In genomic region chr7:37916017-37916672, GRCh38 we compare ENCODE assay signal across 8 cellular contexts. TPM values are rescaled to one million over a fixed set of nuclear protein-coding genes. Genes with fewer than 3 reads are reported as not detected.
DNase-seq lines count a peak whose midpoint lies in the region; ATAC-seq and TF ChIP-seq lines count a peak whose summit lies in the region.

No MANE protein-coding gene starts in this region.

- CTCF ChIA-PET in PC-3 (lab: Charles Lee) = interaction anchor here (1.2 to 2.2 kb wide), 2 partner anchors 110 to 154 kb away, joined by 6 to 9 read pairs; no protein-coding TSS in a partner anchor

- no peak overlapping the region for H3K27ac Mint-ChIP-seq in osteocyte (ENCODE audit: unreplicated experiment)

- H3K4me2 ChIP-seq in PC-3 (ENCODE audit: low read length) = peak overlapping the region; percentile 86
- H3K4me2 ChIP-seq in fibroblast of lung (ENCODE audit: extremely low read depth, insufficient read depth, low read length) = peak overlapping the region; percentile 62

- H3K9ac ChIP-seq in PC-3 (ENCODE audit: low read length) (no peak overlapping the region), fibroblast of lung (ENCODE audit: insufficient read depth, low read length) (peak overlapping the region; percentile 12)

- POLR2A ChIA-PET in PC-3 (lab: Charles Lee; ENCODE audit: unreplicated experiment) = no interaction called here

- no peaks in the 10 kb centered on the region for H4K20me1 ChIP-seq in PC-3 (ENCODE audit: low read length)
- no peaks in the 10 kb centered on the region for H4K20me1 ChIP-seq in fibroblast of lung (ENCODE audit: control insufficient read depth, extremely low read depth, insufficient read depth, low read length)

- H3K36me3 ChIP-seq in GM06990 (ENCODE audit: control insufficient read depth, insufficient read depth, low read length) (no peaks in the 10 kb centered on the region), PC-3 (ENCODE audit: low read depth, low read length) (no peaks in the 10 kb centered on the region), fibroblast of lung (ENCODE audit: control insufficient read depth, insufficient read depth, low read length) (no peaks in the 10 kb centered on the region)

- H3F3A ChIP-seq in PC-3 (ENCODE audit: low read length, unreplicated experiment) = no peaks in the 10 kb centered on the region

- H3K4me3 ChIP-seq in GM06990 (replicated peaks; ENCODE audit: low read depth, low read length) (peak overlapping the region; percentile 52), PC-3 (ENCODE audit: low read length) (peak overlapping the region; percentile 68), fibroblast of lung (replicated peaks in 1 of 4; ENCODE audit: control extremely low read depth in 1 of 4, insufficient read depth in 1 of 4, low read depth in 3 of 4, low read length in 4 of 4) (peak overlapping the region; percentile 38 to 60 (median 52))

- H3K9me3 ChIP-seq in PC-3 (ENCODE audit: low read length) = no peaks in the 10 kb centered on the region
- no peaks in the 10 kb centered on the region for H3K9me3 ChIP-seq in fibroblast of lung (ENCODE audit: control insufficient read depth, insufficient read depth, low read depth, low read length)

- H3K27me3 ChIP-seq in GM06990 (replicated peaks; ENCODE audit: control insufficient read depth, insufficient read depth, low read length) = no peaks in the 10 kb centered on the region; the same call in 1 of the 2 replicates
- H3K27me3 ChIP-seq in PC-3 (ENCODE audit: low read length) = no peaks in the 10 kb centered on the region
- H3K27me3 ChIP-seq in fibroblast of lung (ENCODE audit: control insufficient read depth, insufficient read depth, low read length) = peaks cover 11% of the 10 kb centered on the region

- peak; percentile 37 for DNase-seq in GM06990 (ENCODE audit: extremely low read depth, insufficient read length)
- DNase-seq in PC-3 = no peak
- DNase-seq in fibroblast of lung (ENCODE audit: low read depth in 2 of 2) = peak; percentile 2 to 32
- no peak for DNase-seq in osteocyte (ENCODE audit: extremely low spot score, unreplicated experiment)
- no peak for DNase-seq in NCI-H1092 treated with DMSO at 0.1 percent for 48 hours (lab: John Stamatoyannopoulos, UW)
- no peak for DNase-seq in activated CD4-positive, CD25-positive, alpha-beta regulatory T cell (lab: John Stamatoyannopoulos, UW)
- no peak for DNase-seq in NCI-H146 treated with DMSO at 0.1 percent for 48 hours (lab: John Stamatoyannopoulos, UW; ENCODE audit: unreplicated experiment)

- BruUV-seq in PC-3 (replicated peaks; lab: Mats Ljungman, UMichigan) = no TSS peak

- TF ChIP-seq CTCF in GM06990 (IDR thresholded peaks at IDR 0.05; ENCODE audit: insufficient read depth, low read length, poor library complexity, severe bottlenecking) = no peak
- no peak for TF ChIP-seq CTCF in PC-3 (conservative IDR thresholded peaks at IDR 0.05; ENCODE audit: low read depth, low read length)
- no peak for TF ChIP-seq CTCF in fibroblast of lung (conservative IDR thresholded peaks at IDR 0.05 in 1 of 2, IDR thresholded peaks at IDR 0.05 in 1 of 2; ENCODE audit: low read depth in 1 of 2, low read length in 2 of 2)
- TF ChIP-seq CTCF in osteocyte (IDR thresholded peaks at IDR 0.05) = no peak

- H3K36me3 Mint-ChIP-seq in osteocyte (ENCODE audit: unreplicated experiment) = no peaks in the 10 kb centered on the region

- intact Hi-C loops in PC-3 (cut with micrococcal nuclease) = loop anchor here (2.0 kb wide), 1 partner anchor 111 kb away; no protein-coding TSS in a partner anchor

- H2AFZ ChIP-seq in PC-3 (ENCODE audit: low read length) (peak overlapping the region; percentile 84), fibroblast of lung (ENCODE audit: low read length) (peak overlapping the region; percentile 67)

- peaks cover 26% of the 10 kb centered on the region for H3K4me1 Mint-ChIP-seq in osteocyte (ENCODE audit: unreplicated experiment)

- peak overlapping the region; percentile 68 for H3K4me3 Mint-ChIP-seq in osteocyte (ENCODE audit: unreplicated experiment)

- H3K79me2 ChIP-seq in PC-3 (ENCODE audit: low read length) (no peaks in the 10 kb centered on the region), fibroblast of lung (ENCODE audit: control insufficient read depth, insufficient read depth, low read length) (no peaks in the 10 kb centered on the region)

- H3K9me2 ChIP-seq in PC-3 (replicated peaks; ENCODE audit: low read length) = no peaks in the 10 kb centered on the region

- ATAC-seq in PC-3 (no peak), HG03469 (IDR thresholded peaks at IDR 0.05; ENCODE audit: unreplicated experiment) (no peak)

- H3K9me3 Mint-ChIP-seq in osteocyte (ENCODE audit: unreplicated experiment) = no peaks in the 10 kb centered on the region

- H3K27ac ChIP-seq in PC-3 (ENCODE audit: low read length) (no peak overlapping the region), fibroblast of lung (ENCODE audit: insufficient read depth, low read length) (no peak overlapping the region)

- peaks cover 45% of the 10 kb centered on the region for H3K27me3 Mint-ChIP-seq in osteocyte (ENCODE audit: unreplicated experiment)

- H3K4me1 ChIP-seq in PC-3 (ENCODE audit: insufficient read depth, low read length) (0 out of 2 replicates have a peak, but pooled peaks cover 9% of the 10 kb centered on the region), fibroblast of lung (ENCODE audit: control insufficient read depth, extremely low read depth, insufficient read depth, low read length) (no peaks in the 10 kb centered on the region)

RNA-seq across cellular contexts. Expression of gene SFRP4, which starts 0.5 kb away (rescaled TPM):
- total RNA-seq in PC-3 (2014; rRNA removed) = not detected in 2 replicates
- total RNA-seq in fibroblast of lung = 7.3 and 54.2 TPM in 2 replicates
- 1.5 and 2.5 TPM in 2 replicates for polyA plus RNA-seq in fibroblast of lung
- 0.86 and 1.7 TPM in 2 replicates for polyA plus RNA-seq in fibroblast of lung (2012)
- polyA minus RNA-seq in fibroblast of lung (ENCODE audit: low replicate concordance) = 3.0 TPM in 1 of 2 replicates, not detected in the other
- 0.16 TPM in 1 of 2 replicates, not detected in the other for total RNA-seq in osteocyte

RNA-seq across cellular contexts. Expression of gene EPDR1, which starts 4.3 kb away (rescaled TPM):
- total RNA-seq in PC-3 (2014; rRNA removed) = 22.7 and 26.6 TPM in 2 replicates
- 43.4 and 59.6 TPM in 2 replicates for total RNA-seq in fibroblast of lung
- polyA plus RNA-seq in fibroblast of lung = 17.4 and 21.5 TPM in 2 replicates
- 12.2 and 15.5 TPM in 2 replicates for polyA plus RNA-seq in fibroblast of lung (2012)
- 4.6 and 5.4 TPM in 2 replicates for polyA minus RNA-seq in fibroblast of lung (ENCODE audit: low replicate concordance)
- 14.6 and 16.6 TPM in 2 replicates for total RNA-seq in osteocyte

Comparison
In these comparisons a context has a peak if more than half of its experiments do, and no peak if none do; other contexts are left out.
1. DNase-seq: peak in GM06990 (single experiment) and fibroblast of lung (2 of 2); none in PC-3 (single experiment), osteocyte (single experiment), NCI-H1092 treated with DMSO at 0.1 percent for 48 hours (single experiment), activated CD4-positive, CD25-positive, alpha-beta regulatory T cell (0 of 4) and NCI-H146 treated with DMSO at 0.1 percent for 48 hours (single experiment).
2. Peak in every context shown above with its lines, with median percentiles within 50 percentile points of each other: H3K4me3 ChIP-seq.